In the genomic region with DNA sequence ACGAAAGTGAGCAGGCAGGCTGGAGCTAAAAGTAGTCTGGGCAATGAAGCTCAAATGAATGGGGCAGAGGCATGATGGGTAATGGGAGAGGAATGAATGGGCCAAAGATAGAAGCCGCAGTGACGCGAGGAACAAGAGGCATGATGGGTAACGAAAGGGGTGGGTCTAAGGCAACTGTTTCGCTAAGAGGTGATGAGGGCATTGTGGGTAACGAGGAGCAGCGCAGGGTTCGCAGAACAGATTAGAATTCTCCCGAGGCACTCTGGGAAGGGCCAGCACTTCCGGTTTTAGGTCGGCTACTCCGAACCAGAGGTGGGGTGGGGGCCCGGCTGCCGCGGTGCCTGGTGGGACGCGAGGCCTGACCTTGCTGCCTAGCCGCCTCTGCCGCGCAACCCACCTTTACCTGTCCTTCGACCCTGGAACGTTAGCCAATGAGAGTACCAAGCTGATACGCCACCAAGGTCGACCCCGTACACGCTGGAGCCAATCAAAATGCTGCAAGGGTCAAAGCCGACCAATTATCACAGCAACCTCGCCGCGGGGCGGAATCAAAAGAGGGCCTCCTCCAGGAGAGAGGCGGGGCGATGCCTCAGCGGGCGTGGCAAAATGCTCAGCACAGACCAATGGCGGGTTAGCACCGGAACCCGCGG, we compare ENCODE assay signal across 1 cellular context.
A peak's percentile ranks its signal among the peaks of the same experiment; 100 is the strongest.
TF ChIP-seq lines count a peak whose summit lies in the region.

No MANE protein-coding gene starts in this region.

TF ChIP-seq in HCT116, 20 proteins besides CTCF, POLR2A, EP300 and RAD21:
- TF ChIP-seq, protein P1, sequence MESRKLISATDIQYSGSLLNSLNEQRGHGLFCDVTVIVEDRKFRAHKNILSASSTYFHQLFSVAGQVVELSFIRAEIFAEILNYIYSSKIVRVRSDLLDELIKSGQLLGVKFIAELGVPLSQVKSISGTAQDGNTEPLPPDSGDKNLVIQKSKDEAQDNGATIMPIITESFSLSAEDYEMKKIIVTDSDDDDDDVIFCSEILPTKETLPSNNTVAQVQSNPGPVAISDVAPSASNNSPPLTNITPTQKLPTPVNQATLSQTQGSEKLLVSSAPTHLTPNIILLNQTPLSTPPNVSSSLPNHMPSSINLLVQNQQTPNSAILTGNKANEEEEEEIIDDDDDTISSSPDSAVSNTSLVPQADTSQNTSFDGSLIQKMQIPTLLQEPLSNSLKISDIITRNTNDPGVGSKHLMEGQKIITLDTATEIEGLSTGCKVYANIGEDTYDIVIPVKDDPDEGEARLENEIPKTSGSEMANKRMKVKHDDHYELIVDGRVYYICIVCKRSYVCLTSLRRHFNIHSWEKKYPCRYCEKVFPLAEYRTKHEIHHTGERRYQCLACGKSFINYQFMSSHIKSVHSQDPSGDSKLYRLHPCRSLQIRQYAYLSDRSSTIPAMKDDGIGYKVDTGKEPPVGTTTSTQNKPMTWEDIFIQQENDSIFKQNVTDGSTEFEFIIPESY (IDR thresholded peaks at IDR 0.05; ENCODE audit: extremely low read depth, insufficient replicate concordance, low read length), result no peak
- peak; percentile 92; the same call in 1 of the 2 replicates for TF ChIP-seq ELF1 (IDR thresholded peaks at IDR 0.05; ENCODE audit: borderline replicate concordance, low read depth)
- TF ChIP-seq TCF7L2 (IDR thresholded peaks at IDR 0.05; ENCODE audit: borderline replicate concordance, extremely low read depth, insufficient read depth, insufficient read length), result peak; percentile 56
- TF ChIP-seq CBX3 (IDR thresholded peaks at IDR 0.05; ENCODE audit: low read depth), result no peak
- no peak for TF ChIP-seq EZH2phosphoT487 (IDR thresholded peaks at IDR 0.05; ENCODE audit: borderline replicate concordance)
- TF ChIP-seq, protein P2, sequence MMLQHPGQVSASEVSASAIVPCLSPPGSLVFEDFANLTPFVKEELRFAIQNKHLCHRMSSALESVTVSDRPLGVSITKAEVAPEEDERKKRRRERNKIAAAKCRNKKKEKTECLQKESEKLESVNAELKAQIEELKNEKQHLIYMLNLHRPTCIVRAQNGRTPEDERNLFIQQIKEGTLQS (IDR thresholded peaks at IDR 0.05), result no peak
- no peak; the same call in 1 of the 2 replicates for TF ChIP-seq SP1 (IDR thresholded peaks at IDR 0.05; ENCODE audit: low read depth)
- TF ChIP-seq, protein P3, sequence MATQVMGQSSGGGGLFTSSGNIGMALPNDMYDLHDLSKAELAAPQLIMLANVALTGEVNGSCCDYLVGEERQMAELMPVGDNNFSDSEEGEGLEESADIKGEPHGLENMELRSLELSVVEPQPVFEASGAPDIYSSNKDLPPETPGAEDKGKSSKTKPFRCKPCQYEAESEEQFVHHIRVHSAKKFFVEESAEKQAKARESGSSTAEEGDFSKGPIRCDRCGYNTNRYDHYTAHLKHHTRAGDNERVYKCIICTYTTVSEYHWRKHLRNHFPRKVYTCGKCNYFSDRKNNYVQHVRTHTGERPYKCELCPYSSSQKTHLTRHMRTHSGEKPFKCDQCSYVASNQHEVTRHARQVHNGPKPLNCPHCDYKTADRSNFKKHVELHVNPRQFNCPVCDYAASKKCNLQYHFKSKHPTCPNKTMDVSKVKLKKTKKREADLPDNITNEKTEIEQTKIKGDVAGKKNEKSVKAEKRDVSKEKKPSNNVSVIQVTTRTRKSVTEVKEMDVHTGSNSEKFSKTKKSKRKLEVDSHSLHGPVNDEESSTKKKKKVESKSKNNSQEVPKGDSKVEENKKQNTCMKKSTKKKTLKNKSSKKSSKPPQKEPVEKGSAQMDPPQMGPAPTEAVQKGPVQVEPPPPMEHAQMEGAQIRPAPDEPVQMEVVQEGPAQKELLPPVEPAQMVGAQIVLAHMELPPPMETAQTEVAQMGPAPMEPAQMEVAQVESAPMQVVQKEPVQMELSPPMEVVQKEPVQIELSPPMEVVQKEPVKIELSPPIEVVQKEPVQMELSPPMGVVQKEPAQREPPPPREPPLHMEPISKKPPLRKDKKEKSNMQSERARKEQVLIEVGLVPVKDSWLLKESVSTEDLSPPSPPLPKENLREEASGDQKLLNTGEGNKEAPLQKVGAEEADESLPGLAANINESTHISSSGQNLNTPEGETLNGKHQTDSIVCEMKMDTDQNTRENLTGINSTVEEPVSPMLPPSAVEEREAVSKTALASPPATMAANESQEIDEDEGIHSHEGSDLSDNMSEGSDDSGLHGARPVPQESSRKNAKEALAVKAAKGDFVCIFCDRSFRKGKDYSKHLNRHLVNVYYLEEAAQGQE (IDR thresholded peaks at IDR 0.05; ENCODE audit: low read depth), result no peak
- TF ChIP-seq, protein P4, sequence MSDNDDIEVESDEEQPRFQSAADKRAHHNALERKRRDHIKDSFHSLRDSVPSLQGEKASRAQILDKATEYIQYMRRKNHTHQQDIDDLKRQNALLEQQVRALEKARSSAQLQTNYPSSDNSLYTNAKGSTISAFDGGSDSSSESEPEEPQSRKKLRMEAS (IDR thresholded peaks at IDR 0.05), result peak; percentile 63
- no peak for TF ChIP-seq JUND (IDR thresholded peaks at IDR 0.05)
- no peak for TF ChIP-seq EGR1 (IDR thresholded peaks at IDR 0.05; ENCODE audit: low read depth)
- TF ChIP-seq FOSL1 (IDR thresholded peaks at IDR 0.05; ENCODE audit: low read depth), result no peak
- TF ChIP-seq POLR2AphosphoS5 (IDR thresholded peaks at IDR 0.05; ENCODE audit: low read depth, low read length), result peak; percentile 96
- no peak for TF ChIP-seq CEBPB (IDR thresholded peaks at IDR 0.05; ENCODE audit: low read depth)
- peak; percentile 67; the same call in 1 of the 2 replicates for TF ChIP-seq SRF (IDR thresholded peaks at IDR 0.05; ENCODE audit: low read depth)
- no peak for TF ChIP-seq EZH2 (IDR thresholded peaks at IDR 0.05)
- TF ChIP-seq ZNF274 (IDR thresholded peaks at IDR 0.05; ENCODE audit: low read depth, low read length), result no peak
- peak; percentile 98 for TF ChIP-seq SIN3A (IDR thresholded peaks at IDR 0.05; ENCODE audit: low read depth)
- no peak for TF ChIP-seq ZFX (IDR thresholded peaks at IDR 0.05)
- peak; percentile 49 for TF ChIP-seq YY1 (IDR thresholded peaks at IDR 0.05; ENCODE audit: extremely low read depth, insufficient replicate concordance, low read depth, low read length)
